Comparison of ENCODE assay signal across 1 cellular context in the genomic region with DNA sequence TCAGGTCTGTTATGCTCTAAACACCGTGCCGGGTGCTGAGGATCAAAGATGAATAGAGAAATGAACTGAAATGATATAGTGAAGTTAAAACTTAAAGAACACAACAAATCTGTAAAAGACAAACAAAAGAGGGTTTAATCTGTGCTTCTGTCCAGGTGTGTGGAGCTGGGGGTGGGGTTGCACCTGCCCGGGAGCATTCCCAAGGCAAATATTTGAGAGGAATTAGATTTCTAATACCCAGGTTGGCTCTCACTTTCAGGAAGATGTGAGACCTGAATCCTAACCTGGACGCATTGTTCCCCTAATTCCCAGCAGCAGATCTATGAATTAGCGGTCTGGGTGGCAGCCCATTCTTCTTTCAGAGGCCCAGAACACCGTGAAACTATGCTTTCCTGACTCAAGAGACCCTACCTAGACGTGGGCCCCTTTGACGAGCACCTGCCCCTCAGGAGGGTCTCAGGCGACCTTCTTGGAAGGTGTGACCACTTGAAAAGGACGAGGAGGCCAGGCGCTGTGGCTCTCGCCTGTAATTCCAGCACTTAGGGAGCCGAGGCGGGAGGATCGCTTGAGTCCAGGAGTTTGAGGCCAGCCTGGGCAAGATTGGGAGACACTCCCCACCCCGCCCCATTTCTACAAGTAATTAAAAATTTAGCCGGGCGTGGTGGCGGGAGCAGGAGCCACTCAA.
TF ChIP-seq lines count a peak whose summit lies in the region.

No MANE protein-coding gene starts in this region.

TF ChIP-seq in HepG2, 621 proteins besides CTCF, POLR2A, EP300 and RAD21 (continued from another document):
- no peak for TF ChIP-seq NAIF1 (CRISPR knock-in tag; IDR thresholded peaks at IDR 0.05; ENCODE audit: borderline replicate concordance)
- no peak for TF ChIP-seq MAX (IDR thresholded peaks at IDR 0.05)
- no peak for TF ChIP-seq ERF (CRISPR knock-in tag; IDR thresholded peaks at IDR 0.05)
- no peak for TF ChIP-seq KDM5B (CRISPR knock-in tag; IDR thresholded peaks at IDR 0.05; ENCODE audit: borderline replicate concordance)
